ENCODE assay signal across 8 cellular contexts in the genomic region with DNA sequence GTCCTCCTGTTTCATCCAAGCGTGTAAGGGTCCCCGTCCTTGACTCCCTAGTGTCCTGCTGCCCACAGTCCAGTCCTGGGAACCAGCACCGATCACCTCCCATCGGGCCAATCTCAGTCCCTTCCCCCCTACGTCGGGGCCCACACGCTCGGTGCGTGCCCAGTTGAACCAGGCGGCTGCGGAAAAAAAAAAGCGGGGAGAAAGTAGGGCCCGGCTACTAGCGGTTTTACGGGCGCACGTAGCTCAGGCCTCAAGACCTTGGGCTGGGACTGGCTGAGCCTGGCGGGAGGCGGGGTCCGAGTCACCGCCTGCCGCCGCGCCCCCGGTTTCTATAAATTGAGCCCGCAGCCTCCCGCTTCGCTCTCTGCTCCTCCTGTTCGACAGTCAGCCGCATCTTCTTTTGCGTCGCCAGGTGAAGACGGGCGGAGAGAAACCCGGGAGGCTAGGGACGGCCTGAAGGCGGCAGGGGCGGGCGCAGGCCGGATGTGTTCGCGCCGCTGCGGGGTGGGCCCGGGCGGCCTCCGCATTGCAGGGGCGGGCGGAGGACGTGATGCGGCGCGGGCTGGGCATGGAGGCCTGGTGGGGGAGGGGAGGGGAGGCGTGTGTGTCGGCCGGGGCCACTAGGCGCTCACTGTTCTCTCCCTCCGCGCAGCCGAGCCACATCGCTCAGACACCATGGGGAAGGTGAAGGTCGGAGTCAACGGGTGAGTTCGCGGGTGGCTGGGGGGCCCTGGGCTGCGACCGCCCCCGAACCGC. TPM values are rescaled to one million over a fixed set of nuclear protein-coding genes. Genes with fewer than 3 reads are reported as not detected.
DNase-seq lines count a peak whose midpoint lies in the region; ATAC-seq and TF ChIP-seq lines count a peak whose summit lies in the region.

A gene (plus strand): TSS at position 360 of the 756 bp plus-strand sequence. CDS start 316 bp downstream, at position 676.

- ATAC-seq in GM19351 (IDR thresholded peaks at IDR 0.05; ENCODE audit: unreplicated experiment) (peak; percentile 60), HG03521 (IDR thresholded peaks at IDR 0.05; ENCODE audit: unreplicated experiment) (peak; percentile 59), left lung (peak; percentile 82)

- H3K27ac ChIP-seq in left lung = peak within 1 kb of the TSS; percentile 97 to 99

- peaks cover 0 to 60% of the 10 kb centered on the region in 2 donors for H3K36me3 ChIP-seq in left lung

- no peaks in the 10 kb centered on the region for H3K9me3 ChIP-seq in left lung

- H3K27me3 ChIP-seq in left lung = no peaks in the 10 kb centered on the region

- intact Hi-C loops in left lung (cut with DNase I) = loop anchor here in 1 of 2 donors (10.0 kb wide), 1 partner anchor 110 kb away; no protein-coding TSS in a partner anchor

- peaks cover 17 to 60% of the 10 kb centered on the region in 2 donors for H3K4me1 ChIP-seq in left lung

- no peak for TF ChIP-seq CTCF in left lung (IDR thresholded peaks at IDR 0.05)

- peak; percentile 52 to 99 (median 94) for DNase-seq in C1 segment of cervical spinal cord (lab: John Stamatoyannopoulos, UW)
- DNase-seq in NCI-H69 (lab: John Stamatoyannopoulos, UW) = peak; percentile 99
- DNase-seq in activated CD4-positive, alpha-beta T cell treated with anti-CD3 and anti-CD28 coated beads, Interleukin-2, amount 50 U/mL, for 1 hour = peak; percentile 81
- DNase-seq in dedifferentiated amniotic fluid mesenchymal stem cell (ENCODE audit: extremely low spot score) = peak; percentile 97
- DNase-seq in left lung = peak; percentile 95 to 96
- peak; percentile 87 for DNase-seq in stimulated activated CD4-positive, alpha-beta T cell treated with anti-CD3 and anti-CD28 coated beads, Interleukin-4, amount 100 ng/mL, for 1 hour

- H3K4me3 ChIP-seq in left lung = peak within 1 kb of the TSS; percentile 99

RNA-seq across cellular contexts. Expression of the gene that starts here (rescaled TPM):
- total RNA-seq in left lung = 1,000 to 10,000 TPM; 1,126 to 2,070 TPM

Comparison
In these comparisons a context has a peak if more than half of its experiments do, and no peak if none do; other contexts are left out.
1. Peak in every context shown above with its lines: DNase-seq, ATAC-seq, H3K4me3 ChIP-seq and H3K27ac ChIP-seq.